12 cellular contexts compared by ENCODE assay signal in genomic region chr3:70990190-70990589, GRCh38.
DNase-seq lines count a peak whose midpoint lies in the region; ATAC-seq and TF ChIP-seq lines count a peak whose summit lies in the region.
"Had no signal": no experiment of that assay in that cellular context is flagged by ENCODE, and none has a peak within 500 bp of the region (broad histone marks: within the 10 kb centered on the region; RNA-seq: fewer than 3 reads in every experiment).

No MANE protein-coding gene starts in this region.

- peak; percentile 68 for ATAC-seq in GM18511 (IDR thresholded peaks at IDR 0.05; ENCODE audit: unreplicated experiment)
- peak; percentile 46 to 67 for ATAC-seq in naive thymus-derived CD8-positive, alpha-beta T cell

- intact Hi-C loops in A673 (cut with micrococcal nuclease; ENCODE audit: unreplicated experiment), result no loop called here
- intact Hi-C loops in adrenal gland (cut with DNase I), result no loop called here
- intact Hi-C loops in lower leg skin (cut with DNase I; ENCODE audit: low total_unique reads), result no loop called here

- 92 to 93% (median 93%) methylated on average over 2 of the region's 2 CpGs for WGBS in adrenal gland, 4 donors
- 85 to 88% methylated on average over 2 of the region's 2 CpGs for WGBS in lower leg skin, 2 donors

- H3K27me3 Mint-ChIP-seq in activated naive CD8-positive, alpha-beta T cell, result no peaks in the 10 kb centered on the region
- no peaks in the 10 kb centered on the region for H3K27me3 Mint-ChIP-seq in naive thymus-derived CD8-positive, alpha-beta T cell

- H3K36me3 ChIP-seq in A673 (ENCODE audit: insufficient read depth, low read length, poor library complexity, severe bottlenecking) (peaks cover 16% of the 10 kb centered on the region), adrenal gland (replicated peaks in 1 of 2) (peaks cover 0 to 4% of the 10 kb centered on the region in 2 donors)

- H3K9me3 Mint-ChIP-seq in activated naive CD8-positive, alpha-beta T cell (ENCODE audit: low read depth), result no peaks in the 10 kb centered on the region
- no peaks in the 10 kb centered on the region for H3K9me3 Mint-ChIP-seq in naive thymus-derived CD8-positive, alpha-beta T cell

- peak overlapping the region; percentile 91 for H3K27ac Mint-ChIP-seq in activated naive CD8-positive, alpha-beta T cell
- H3K27ac Mint-ChIP-seq in naive thymus-derived CD8-positive, alpha-beta T cell, result peak overlapping the region; percentile 27 to 87 (median 64)

- TF ChIP-seq CTCF in A673 (conservative IDR thresholded peaks at IDR 0.05; ENCODE audit: low read depth, low read length), result no peak
- no peak for TF ChIP-seq CTCF in adrenal gland (IDR thresholded peaks at IDR 0.05)
- TF ChIP-seq CTCF in lower leg skin (IDR thresholded peaks at IDR 0.05), result no peak

- H3K4me3 Mint-ChIP-seq in activated naive CD8-positive, alpha-beta T cell, result peak overlapping the region; percentile 36
- H3K4me3 Mint-ChIP-seq in naive thymus-derived CD8-positive, alpha-beta T cell, result peak overlapping the region in 9 of 10 donors; percentile 14 to 73 (median 56)

- H3K9me3 ChIP-seq in A673 (ENCODE audit: low read depth, low read length, poor library complexity, severe bottlenecking) (no peaks in the 10 kb centered on the region), adrenal gland (replicated peaks in 1 of 3) (no peaks in the 10 kb centered on the region)
- H3K9me3 ChIP-seq: MG63 had no signal

- TF ChIP-seq POLR2A in adrenal gland (IDR thresholded peaks at IDR 0.05) (no peak), lower leg skin (IDR thresholded peaks at IDR 0.05) (no peak)

- H3K4me1 Mint-ChIP-seq in activated naive CD8-positive, alpha-beta T cell (ENCODE audit: low read depth), result peaks cover 70% of the 10 kb centered on the region
- peaks cover 40 to 79% (median 66%) of the 10 kb centered on the region in 4 donors for H3K4me1 Mint-ChIP-seq in naive thymus-derived CD8-positive, alpha-beta T cell

- H3K4me3 ChIP-seq in A673 (ENCODE audit: low read depth, low read length, poor library complexity, severe bottlenecking) (no peak overlapping the region), adrenal gland (no peak overlapping the region), lower leg skin (ENCODE audit: low read depth, poor library complexity, severe bottlenecking) (no peak overlapping the region)
- H3K4me3 ChIP-seq: BLaER1 treated with 17β-estradiol and CSF1 and Interleukin-3, amounts not matched to agents 10 nM and 100 nM; MG63 had no signal

- H3K36me3 Mint-ChIP-seq in activated naive CD8-positive, alpha-beta T cell, result peaks cover 28% of the 10 kb centered on the region
- H3K36me3 Mint-ChIP-seq in naive thymus-derived CD8-positive, alpha-beta T cell, result peaks cover 0 to 85% (median 37%) of the 10 kb centered on the region in 3 donors

- H3K27me3 ChIP-seq in A673 (replicated peaks; ENCODE audit: insufficient read depth, low read depth, low read length, poor library complexity) (no peaks in the 10 kb centered on the region), adrenal gland (no peaks in the 10 kb centered on the region)
- H3K27me3 ChIP-seq: BLaER1 treated with 17β-estradiol and CSF1 and Interleukin-3, amounts not matched to agents 10 nM and 100 nM; MG63 had no signal

- POLR2A ChIA-PET in A673 (lab: Charles Lee; ENCODE audit: low non-redundant PET), result no interaction called here
- POLR2A ChIA-PET in naive thymus-derived CD8-positive, alpha-beta T cell (lab: Charles Lee), result no interaction called here

- peaks cover 21% of the 10 kb centered on the region for H3K4me1 ChIP-seq in A673 (ENCODE audit: insufficient read depth, low read length, poor library complexity, severe bottlenecking)
- peaks cover 0 to 14% of the 10 kb centered on the region in 2 donors for H3K4me1 ChIP-seq in adrenal gland (replicated peaks in 1 of 2)

- CTCF ChIA-PET in A673 (lab: Charles Lee), result no interaction called here

- DNase-seq in A673 (ENCODE audit: low spot score) (no peak), adrenal gland (no peak), lower leg skin (ENCODE audit: low spot score in 2 of 2) (no peak), AML-193 (lab: John Stamatoyannopoulos, UW) (no peak)
- DNase-seq in naive thymus-derived CD8-positive, alpha-beta T cell, result peak in 3 of 10 donors; percentile 22 to 39 (median 24)
- DNase-seq in stimulated activated CD8-positive, alpha-beta memory T cell treated with anti-CD3 and anti-CD28 coated beads, Interleukin-4, amount 100 ng/mL, for 48 hours, result no peak
- DNase-seq: MG63, NCI-H345, T1000 had no signal

- peak overlapping the region; percentile 73 for H3K27ac ChIP-seq in A673 (ENCODE audit: low read depth, low read length, poor library complexity, severe bottlenecking)
- no peak overlapping the region for H3K27ac ChIP-seq in adrenal gland
- H3K27ac ChIP-seq: BLaER1 treated with 17β-estradiol and CSF1 and Interleukin-3, amounts not matched to agents 10 nM and 100 nM had no signal

- BruUV-seq in A673 (replicated peaks; lab: Mats Ljungman, UMichigan), result no TSS peak
